In the genomic region with DNA sequence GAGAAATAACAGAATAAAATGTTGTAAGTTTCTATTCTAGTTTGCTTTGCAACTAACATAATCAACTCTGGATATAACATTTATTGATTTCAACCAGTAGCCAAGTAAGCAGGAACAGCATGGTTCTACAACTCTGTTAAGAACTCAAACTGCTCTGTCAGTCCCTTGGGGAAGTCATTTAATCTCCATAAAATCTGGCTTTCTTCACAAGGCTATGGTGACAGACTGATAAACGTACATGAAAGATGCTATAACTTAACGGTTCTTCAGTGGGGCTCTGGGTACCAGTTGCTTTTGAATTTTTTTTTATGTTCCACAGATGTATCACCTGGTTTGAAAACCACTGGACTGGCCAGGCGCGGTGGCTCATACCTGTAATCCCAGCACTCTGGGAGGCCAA, we compare ENCODE assay signal across 19 cellular contexts. TPM values are rescaled to one million over a fixed set of nuclear protein-coding genes. Genes with fewer than 3 reads are reported as not detected.
DNase-seq lines count a peak whose midpoint lies in the region; ATAC-seq and TF ChIP-seq lines count a peak whose summit lies in the region.
"Had no signal": no experiment of that assay in that cellular context is flagged by ENCODE, and none has a peak within 500 bp of the region (broad histone marks: within the 10 kb centered on the region; RNA-seq: fewer than 3 reads in every experiment).

No MANE protein-coding gene starts in this region.

- H3K4me1 Mint-ChIP-seq in central memory CD8-positive, alpha-beta T cell, result peaks cover 75% of the 10 kb centered on the region
- peaks cover 70% of the 10 kb centered on the region for H3K4me1 Mint-ChIP-seq in stimulated activated memory B cell treated with anti-CD40 and anti-IgM and Interleukin-4, amounts not matched to agents 10 μg/mL and 1 μg/mL and 100 μg/mL, for 72 hours
- peaks cover 68% of the 10 kb centered on the region for H3K4me1 Mint-ChIP-seq in activated T-cell treated with anti-CD3 and anti-CD28 coated beads, Interleukin-2, amount 50 U/mL, for 24 hours (ENCODE audit: low read depth)

- no peaks in the 10 kb centered on the region for H3K27me3 Mint-ChIP-seq in central memory CD8-positive, alpha-beta T cell
- no peaks in the 10 kb centered on the region for H3K27me3 Mint-ChIP-seq in stimulated activated memory B cell treated with anti-CD40 and anti-IgM and Interleukin-4, amounts not matched to agents 10 μg/mL and 1 μg/mL and 100 μg/mL, for 72 hours
- H3K27me3 Mint-ChIP-seq in activated T-cell treated with anti-CD3 and anti-CD28 coated beads, Interleukin-2, amount 50 U/mL, for 24 hours, result no peaks in the 10 kb centered on the region
- H3K27me3 Mint-ChIP-seq: activated CD4-positive, alpha-beta T cell treated with anti-CD3 and anti-CD28 coated beads, Interleukin-2, amount 10 ng/mL, durations not matched to agents 24 days and 14 days; T-cell had no signal

- H3K27ac ChIP-seq in OCI-LY1 (ENCODE audit: low read depth, low read length, poor library complexity, severe bottlenecking), result peak overlapping the region; percentile 70
- H3K27ac ChIP-seq: SJCRH30, upper lobe of right lung had no signal

- no peaks in the 10 kb centered on the region for H3K27me3 ChIP-seq in OCI-LY1 (ENCODE audit: insufficient read depth, low read length)
- H3K27me3 ChIP-seq: heart left ventricle, SJCRH30, upper lobe of right lung had no signal

- H3K9me3 ChIP-seq in OCI-LY1 (ENCODE audit: low read length), result no peaks in the 10 kb centered on the region
- H3K9me3 ChIP-seq: heart left ventricle, SJCRH30, upper lobe of right lung had no signal

- H3K4me3 Mint-ChIP-seq in central memory CD8-positive, alpha-beta T cell, result peak overlapping the region; percentile 45
- H3K4me3 Mint-ChIP-seq in stimulated activated memory B cell treated with anti-CD40 and anti-IgM and Interleukin-4, amounts not matched to agents 10 μg/mL and 1 μg/mL and 100 μg/mL, for 72 hours, result no peak overlapping the region
- H3K4me3 Mint-ChIP-seq in activated T-cell treated with anti-CD3 and anti-CD28 coated beads, Interleukin-2, amount 50 U/mL, for 24 hours, result no peak overlapping the region
- H3K4me3 Mint-ChIP-seq: activated CD4-positive, alpha-beta T cell treated with anti-CD3 and anti-CD28 coated beads, Interleukin-2, amount 10 ng/mL, durations not matched to agents 24 days and 14 days had no signal

- no peaks in the 10 kb centered on the region for H3F3A ChIP-seq in OCI-LY1 (ENCODE audit: insufficient read depth, low read length)

- H3K4me2 ChIP-seq in OCI-LY1 (ENCODE audit: low read length), result no peak overlapping the region

- no peaks in the 10 kb centered on the region for H3K9me3 Mint-ChIP-seq in central memory CD8-positive, alpha-beta T cell
- no peaks in the 10 kb centered on the region for H3K9me3 Mint-ChIP-seq in stimulated activated memory B cell treated with anti-CD40 and anti-IgM and Interleukin-4, amounts not matched to agents 10 μg/mL and 1 μg/mL and 100 μg/mL, for 72 hours
- no peaks in the 10 kb centered on the region for H3K9me3 Mint-ChIP-seq in activated T-cell treated with anti-CD3 and anti-CD28 coated beads, Interleukin-2, amount 50 U/mL, for 24 hours
- H3K9me3 Mint-ChIP-seq: activated CD4-positive, alpha-beta T cell treated with anti-CD3 and anti-CD28 coated beads, Interleukin-2, amount 10 ng/mL, durations not matched to agents 24 days and 14 days; activated naive CD4-positive, alpha-beta T cell treated with anti-CD3 and anti-CD28 coated beads, Interleukin-2, amount 50 U/mL, for 72 hours; T-cell had no signal

- no peak for TF ChIP-seq CTCF in OCI-LY1 (IDR thresholded peaks at IDR 0.05; ENCODE audit: low read length)

- H4K20me1 ChIP-seq in OCI-LY1 (ENCODE audit: insufficient read depth, low read length), result no peaks in the 10 kb centered on the region

- H3K36me3 Mint-ChIP-seq in central memory CD8-positive, alpha-beta T cell (ENCODE audit: insufficient read depth), result peaks cover 10% of the 10 kb centered on the region
- peaks cover 8% of the 10 kb centered on the region for H3K36me3 Mint-ChIP-seq in stimulated activated memory B cell treated with anti-CD40 and anti-IgM and Interleukin-4, amounts not matched to agents 10 μg/mL and 1 μg/mL and 100 μg/mL, for 72 hours
- H3K36me3 Mint-ChIP-seq in activated T-cell treated with anti-CD3 and anti-CD28 coated beads, Interleukin-2, amount 50 U/mL, for 24 hours (ENCODE audit: low read depth), result peaks cover 24% of the 10 kb centered on the region

- peaks cover 54% of the 10 kb centered on the region for H3K4me1 ChIP-seq in OCI-LY1 (ENCODE audit: insufficient read depth, low read length, severe bottlenecking)
- H3K4me1 ChIP-seq: SJCRH30 had no signal

- no peak overlapping the region for H3K9ac ChIP-seq in OCI-LY1 (ENCODE audit: low read length)

- no peaks in the 10 kb centered on the region for H3K9me2 ChIP-seq in OCI-LY1 (ENCODE audit: low read depth, low read length)

- peaks cover 99% of the 10 kb centered on the region for H3K79me2 ChIP-seq in OCI-LY1 (ENCODE audit: insufficient read depth, low read length)

- peak overlapping the region; percentile 74 for H3K27ac Mint-ChIP-seq in central memory CD8-positive, alpha-beta T cell (ENCODE audit: low read depth)
- peak overlapping the region; percentile 66 for H3K27ac Mint-ChIP-seq in stimulated activated memory B cell treated with anti-CD40 and anti-IgM and Interleukin-4, amounts not matched to agents 10 μg/mL and 1 μg/mL and 100 μg/mL, for 72 hours
- H3K27ac Mint-ChIP-seq in activated T-cell treated with anti-CD3 and anti-CD28 coated beads, Interleukin-2, amount 50 U/mL, for 24 hours, result no peak overlapping the region
- H3K27ac Mint-ChIP-seq: activated CD4-positive, alpha-beta T cell treated with anti-CD3 and anti-CD28 coated beads, Interleukin-2, amount 10 ng/mL, durations not matched to agents 24 days and 14 days; activated naive CD4-positive, alpha-beta T cell treated with anti-CD3 and anti-CD28 coated beads, Interleukin-2, amount 50 U/mL, for 72 hours had no signal

- ATAC-seq in central memory CD8-positive, alpha-beta T cell (replicated peaks; ENCODE audit: extremely low read depth, poor library complexity, severe bottlenecking), result no peak
- no peak for ATAC-seq in stimulated activated memory B cell treated with anti-CD40 and anti-IgM and Interleukin-4, amounts not matched to agents 10 μg/mL and 1 μg/mL and 100 μg/mL, for 72 hours
- ATAC-seq in HG03097 (IDR thresholded peaks at IDR 0.05; ENCODE audit: low FRiP score, unreplicated experiment), result no peak
- ATAC-seq: activated naive CD4-positive, alpha-beta T cell treated with anti-CD3 and anti-CD28 coated beads, Interleukin-2, amount 50 U/mL, for 72 hours; T-cell; upper lobe of right lung had no signal

- H3K36me3 ChIP-seq in OCI-LY1 (ENCODE audit: insufficient read depth, low read length), result peaks cover 14% of the 10 kb centered on the region; the same call in 1 of the 2 replicates
- H3K36me3 ChIP-seq: heart left ventricle, upper lobe of right lung had no signal

- H2AFZ ChIP-seq in OCI-LY1 (ENCODE audit: low read length), result no peak overlapping the region

- H3K4me3 ChIP-seq in OCI-LY1 (ENCODE audit: low read depth, low read length, poor library complexity, severe bottlenecking), result no peak overlapping the region
- H3K4me3 ChIP-seq: heart left ventricle, SJCRH30, upper lobe of right lung had no signal

- DNase-seq in NCI-H82 (lab: John Stamatoyannopoulos, UW) (peak; percentile 38), NCI-H82 treated with DMSO at 0.1 percent for 48 hours (lab: John Stamatoyannopoulos, UW; ENCODE audit: unreplicated experiment) (no peak), dermis blood vessel endothelial cell (no peak)
- no peak for DNase-seq in central memory CD8-positive, alpha-beta T cell (ENCODE audit: low spot score in 2 of 2)
- no peak for DNase-seq in activated T-cell treated with anti-CD3 and anti-CD28 coated beads, Interleukin-2, amount 50 U/mL, for 24 hours
- DNase-seq: AML-193, anterior cingulate cortex, caudate nucleus, heart left ventricle, NCI-H2081 treated with DMSO at 0.1 percent for 48 hours, substantia nigra, T-cell, upper lobe of right lung had no signal

RNA-seq across cellular contexts. Expression of a gene that starts 10.3 kb away (rescaled TPM):
- 30.0 and 71.6 TPM in 2 replicates for total RNA-seq in dermis blood vessel endothelial cell
